Comparison of ENCODE assay signal across 8 cellular contexts in the genomic region with DNA sequence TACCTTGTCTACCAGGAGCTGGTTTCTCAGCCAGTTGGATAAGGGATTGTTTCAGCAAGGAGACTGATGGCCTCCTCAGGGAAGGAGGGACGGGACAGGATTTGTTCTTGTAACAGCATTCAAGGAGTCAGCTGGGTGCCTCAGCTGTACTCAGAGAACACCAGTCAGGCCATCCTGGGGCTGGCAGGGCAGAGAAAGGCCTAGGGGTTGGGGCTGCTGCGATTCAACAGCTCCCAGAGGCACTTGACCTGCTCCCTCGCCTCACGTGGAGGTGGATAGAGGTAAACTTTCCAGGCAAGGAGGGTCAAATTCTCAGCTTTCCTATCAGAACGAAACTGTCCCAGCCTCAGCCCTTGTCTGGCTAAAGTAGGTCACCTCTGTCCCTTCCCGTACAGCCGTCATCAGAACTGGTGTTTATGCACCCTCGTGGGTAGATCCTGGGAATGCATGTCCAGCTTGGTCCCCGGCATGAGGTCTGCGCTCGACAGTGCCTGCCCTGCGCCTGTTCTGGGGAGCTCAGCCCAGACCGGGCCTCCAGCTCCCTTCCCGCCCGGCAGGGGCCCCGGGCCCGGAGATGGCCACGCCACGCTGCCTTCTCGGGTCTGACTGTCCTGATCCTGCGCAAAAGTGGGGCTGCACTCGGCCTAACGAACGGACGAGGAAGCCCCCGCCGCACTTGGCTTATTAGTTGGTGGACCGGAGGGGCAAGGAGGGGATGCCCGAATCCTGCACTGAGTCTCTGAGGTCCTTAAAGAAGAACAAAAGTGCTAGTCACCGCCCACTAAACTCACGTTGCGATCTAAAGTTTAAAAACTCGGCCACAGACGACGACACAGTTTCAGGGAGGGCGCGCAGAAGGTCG. TPM values are rescaled to one million over a fixed set of nuclear protein-coding genes. Genes with fewer than 3 reads are reported as not detected.
DNase-seq lines count a peak whose midpoint lies in the region; ATAC-seq and TF ChIP-seq lines count a peak whose summit lies in the region.

No MANE protein-coding gene starts in this region.

- H3K27ac ChIP-seq in MM.1S (ENCODE audit: low read length), result peak overlapping the region; percentile 71; the same call in 1 of the 2 replicates

- H3K27me3 ChIP-seq in MM.1S (replicated peaks; ENCODE audit: insufficient read depth, low read length) (no peaks in the 10 kb centered on the region), iPS-15b (ENCODE audit: control insufficient read depth, insufficient read depth, low read length) (no peaks in the 10 kb centered on the region)

- H3K9ac ChIP-seq in MM.1S (ENCODE audit: low read length), result peak overlapping the region; percentile 84
- H3K9ac ChIP-seq in iPS-15b (ENCODE audit: low read depth, low read length), result peak overlapping the region; percentile 79

- in situ Hi-C loops in astrocyte of the spinal cord (cut with HindIII; ENCODE audit: low sequenced_read_pairs), result no loop called here

- no peaks in the 10 kb centered on the region for H3K9me2 ChIP-seq in MM.1S (replicated peaks; ENCODE audit: insufficient read depth, low read length)

- peak overlapping the region; percentile 95 for H3K4me2 ChIP-seq in MM.1S (ENCODE audit: low read depth, low read length)

- no peak; the same call in 1 of the 2 replicates for TF ChIP-seq CTCF in MM.1S (IDR thresholded peaks at IDR 0.05; ENCODE audit: low read length)
- TF ChIP-seq CTCF in astrocyte of the spinal cord (IDR thresholded peaks at IDR 0.05; ENCODE audit: low read depth, low read length), result no peak

- H4K20me1 ChIP-seq in MM.1S (ENCODE audit: insufficient read depth, low read length), result no peaks in the 10 kb centered on the region

- peaks cover 12% of the 10 kb centered on the region for H3F3A ChIP-seq in MM.1S (ENCODE audit: insufficient read depth, low read length)

- H3K9me3 ChIP-seq in MM.1S (replicated peaks; ENCODE audit: insufficient read depth, low read length), result no peaks in the 10 kb centered on the region
- H3K9me3 ChIP-seq in iPS-15b (ENCODE audit: control insufficient read depth, insufficient read depth, low read length), result no peaks in the 10 kb centered on the region

- peaks cover 39% of the 10 kb centered on the region for H3K79me2 ChIP-seq in MM.1S (ENCODE audit: low read length)

- peaks cover 11% of the 10 kb centered on the region for H3K4me1 ChIP-seq in MM.1S (ENCODE audit: low read length)
- H3K4me1 ChIP-seq in iPS-15b (ENCODE audit: control insufficient read depth, insufficient read depth, low read length), result peaks cover 6% of the 10 kb centered on the region

- intact Hi-C loops in sciatic nerve (cut with DNase I), result no loop called here

- peak overlapping the region; percentile 67 for H2AFZ ChIP-seq in MM.1S (ENCODE audit: low read length)

- H3K4me3 ChIP-seq in MM.1S (ENCODE audit: low read length), result peak overlapping the region; percentile 84
- H3K4me3 ChIP-seq in astrocyte of the spinal cord (ENCODE audit: low read depth, low read length), result peak overlapping the region; percentile 97
- H3K4me3 ChIP-seq in iPS-15b (ENCODE audit: low read depth, low read length), result peak overlapping the region; percentile 89

- ATAC-seq in GM21529 (IDR thresholded peaks at IDR 0.05; ENCODE audit: unreplicated experiment), result peak; percentile 27
- ATAC-seq in sciatic nerve, result peak; percentile 75

- no peaks in the 10 kb centered on the region for H3K36me3 ChIP-seq in MM.1S (replicated peaks; ENCODE audit: insufficient read depth, low read length)
- H3K36me3 ChIP-seq in iPS-15b (ENCODE audit: control insufficient read depth, insufficient read depth, low read length), result peaks cover 2% of the 10 kb centered on the region

- DNase-seq in ELF-1 (ENCODE audit: low read depth, low spot score) (peak; percentile 39), MM.1S (no peak), astrocyte of the spinal cord (ENCODE audit: low read depth, low spot score) (peak; percentile 2), sciatic nerve (ENCODE audit: low spot score) (peak; percentile 63), NCI-H2029 (lab: John Stamatoyannopoulos, UW) (no peak), NCI-H226 (no peak)

RNA-seq across cellular contexts. Expression of a gene that starts 0.8 kb away (rescaled TPM):
- total RNA-seq in sciatic nerve, result 8.4 TPM

RNA-seq across cellular contexts. Expression of a gene that starts 33.2 kb away (rescaled TPM):
- 206 TPM for total RNA-seq in sciatic nerve

Comparison
In these comparisons a context has a peak if more than half of its experiments do, and no peak if none do; other contexts are left out.
1. DNase-seq: peak in ELF-1 (single experiment), astrocyte of the spinal cord (single experiment) and sciatic nerve (single experiment); none in MM.1S (single experiment), NCI-H2029 (single experiment) and NCI-H226 (single experiment).
2. Peak in every context shown above with its lines, with median percentiles within 50 percentile points of each other: H3K4me3 ChIP-seq.